In genomic region chr12:67452119-67452805, GRCh38 we compare ENCODE assay signal across 1 cellular context.
TF ChIP-seq lines count a peak whose summit lies in the region.

No MANE protein-coding gene starts in this region.

TF ChIP-seq in SK-N-SH, 30 proteins besides CTCF, POLR2A, EP300 and RAD21 (continued from another document):
- no peak for TF ChIP-seq CHD2 (IDR thresholded peaks at IDR 0.05; ENCODE audit: low read length, partially characterized antibody)
